Comparison of ENCODE assay signal across 10 cellular contexts in the genomic region with DNA sequence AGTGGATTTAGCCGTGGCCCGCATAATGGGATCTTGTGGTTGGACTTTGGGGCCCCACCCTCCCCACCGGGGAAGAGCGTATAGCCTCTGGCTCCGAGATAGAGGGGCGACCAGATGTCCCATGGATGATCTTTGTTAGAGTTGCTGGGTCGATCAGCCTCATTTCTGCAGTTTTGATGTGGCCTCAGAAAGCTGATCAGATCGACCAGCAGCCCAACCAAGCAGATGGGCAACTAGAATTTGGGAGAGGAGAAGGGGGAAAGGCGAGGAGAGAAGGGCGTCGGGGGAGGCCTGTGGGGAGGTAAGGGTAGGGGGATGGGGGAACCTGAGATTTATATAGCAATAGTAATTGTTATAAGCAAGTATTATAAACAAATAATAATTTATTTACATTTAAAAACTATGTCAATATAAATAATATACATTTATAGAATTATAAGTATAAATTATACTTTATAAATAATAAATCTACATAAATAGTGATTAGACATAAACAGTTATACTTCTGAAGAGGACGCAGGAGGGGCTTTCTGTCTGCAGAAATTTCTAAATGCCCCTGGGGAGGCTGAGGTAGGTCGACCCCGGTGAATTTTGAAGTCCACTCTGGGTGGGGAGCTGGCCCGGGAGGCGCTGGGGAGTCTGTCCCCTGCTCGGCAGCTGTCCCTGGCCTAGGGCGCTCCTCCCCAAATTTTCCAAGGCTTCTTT.
A peak's percentile ranks its signal among the peaks of the same experiment; 100 is the strongest.
DNase-seq lines count a peak whose midpoint lies in the region; ATAC-seq, FAIRE-seq and TF ChIP-seq lines count a peak whose summit lies in the region.
"Had no signal": no experiment of that assay in that cellular context is flagged by ENCODE, and none has a peak within 500 bp of the region (broad histone marks: within the 10 kb centered on the region; RNA-seq: fewer than 3 reads in every experiment).

No MANE protein-coding gene starts in this region.

- TF ChIP-seq EP300 in K562 (IDR thresholded peaks at IDR 0.05; ENCODE audit: low read length), result no peak

- in situ Hi-C loops in K562 (cut with MboI), result loop anchor here (5.0 to 10.0 kb wide), 2 partner anchors 50 to 238 kb away; no protein-coding TSS in a partner anchor

- peak overlapping the region; percentile 83 for H2AFZ ChIP-seq in K562 (ENCODE audit: low read depth, low read length)

- no peak overlapping the region for H3K4me3 ChIP-seq in K562

- no peaks in the 10 kb centered on the region for H3K79me2 ChIP-seq in K562 (ENCODE audit: control insufficient read depth, insufficient read depth, low read length)

- no peaks in the 10 kb centered on the region for H3K27me3 ChIP-seq in K562 (ENCODE audit: control insufficient read depth in 2 of 2, insufficient read depth in 2 of 2, low read length in 2 of 2)
- H3K27me3 ChIP-seq: breast epithelium had no signal

- intact Hi-C loops in K562 (cut with micrococcal nuclease), result loop anchor here (5.0 kb wide), 1 partner anchor 385 kb away; a partner anchor contains a TSS

- peak overlapping the region; percentile 80 to 86 for H3K4me3 Mint-ChIP-seq in stimulated activated naive CD8-positive, alpha-beta T cell treated with anti-CD3 and anti-CD28 coated beads, Interleukin-15, amount 100 ng/mL, for 72 hours
- peak overlapping the region; percentile 45 for H3K4me3 Mint-ChIP-seq in mesothelial cell of epicardium

- no peak for TF ChIP-seq RAD21 in K562 (CRISPR knock-in tag; conservative IDR thresholded peaks at IDR 0.05 in 1 of 2, IDR thresholded peaks at IDR 0.05 in 1 of 2)

- FAIRE-seq in K562 (lab: Jason Lieb, UNC), result no peak

- no TSS peak for BruUV-seq in K562 (replicated peaks; lab: Mats Ljungman, UMichigan)

- no peak for DNase-seq in stimulated activated naive CD8-positive, alpha-beta T cell treated with anti-CD3 and anti-CD28 coated beads, Interleukin-15, amount 100 ng/mL, for 72 hours
- DNase-seq in stimulated activated naive CD8-positive, alpha-beta T cell treated with anti-CD3 and anti-CD28 coated beads, Interleukin-15, Interleukin-2, amounts not matched to agents 100 U/mL and 50 U/mL, for 24 hours, result no peak
- DNase-seq in K562 (ENCODE audit: extremely low read depth in 1 of 4, low spot score in 3 of 4) (no peak), mesothelial cell of epicardium (ENCODE audit: low spot score in 2 of 2, unreplicated experiment in 2 of 2) (no peak), ureter (ENCODE audit: low spot score) (peak; percentile 41), NCI-H345 (lab: John Stamatoyannopoulos, UW) (no peak), NCI-H446 (lab: John Stamatoyannopoulos, UW) (no peak)
- DNase-seq: KG1 had no signal

- ATAC-seq in stimulated activated naive CD8-positive, alpha-beta T cell treated with anti-CD3 and anti-CD28 coated beads, Interleukin-15, amount 100 ng/mL, for 72 hours, result no peak
- ATAC-seq in stimulated activated naive CD8-positive, alpha-beta T cell treated with anti-CD3 and anti-CD28 coated beads, Interleukin-15, Interleukin-2, amounts not matched to agents 100 U/mL and 50 U/mL, for 24 hours, result no peak
- ATAC-seq in K562 (peak; percentile 57), HG02973 (IDR thresholded peaks at IDR 0.05; ENCODE audit: unreplicated experiment) (no peak)

- H3K36me3 ChIP-seq in K562 (ENCODE audit: control insufficient read depth, insufficient read depth, low read length), result no peaks in the 10 kb centered on the region
- H3K36me3 ChIP-seq: breast epithelium had no signal

- peak overlapping the region in 1 of 2 experiments; percentile 79; a peak in 2 of 4 replicates for H3K9ac ChIP-seq in K562 (ENCODE audit: insufficient read depth in 1 of 2, low read depth in 2 of 2, low read length in 2 of 2)

- H3K27ac Mint-ChIP-seq in stimulated activated naive CD8-positive, alpha-beta T cell treated with anti-CD3 and anti-CD28 coated beads, Interleukin-15, amount 100 ng/mL, for 72 hours, result peak overlapping the region in 1 of 2 donors; percentile 57
- no peak overlapping the region for H3K27ac Mint-ChIP-seq in mesothelial cell of epicardium

- peaks cover 54% of the 10 kb centered on the region for H3K27me3 Mint-ChIP-seq in stimulated activated naive CD8-positive, alpha-beta T cell treated with anti-CD3 and anti-CD28 coated beads, Interleukin-15, amount 100 ng/mL, for 72 hours
- peaks cover 49% of the 10 kb centered on the region for H3K27me3 Mint-ChIP-seq in mesothelial cell of epicardium (ENCODE audit: low read depth)

- H3K9me3 Mint-ChIP-seq in stimulated activated naive CD8-positive, alpha-beta T cell treated with anti-CD3 and anti-CD28 coated beads, Interleukin-15, amount 100 ng/mL, for 72 hours, result no peaks in the 10 kb centered on the region
- no peaks in the 10 kb centered on the region for H3K9me3 Mint-ChIP-seq in mesothelial cell of epicardium

- TF ChIP-seq CTCF in K562 (IDR thresholded peaks at IDR 0.05 in 2 of 3, conservative IDR thresholded peaks at IDR 0.05 in 1 of 3; ENCODE audit: insufficient read depth in 2 of 3, low read depth in 1 of 3, low read length in 3 of 3) (no peak), mesothelial cell of epicardium (IDR thresholded peaks at IDR 0.05; ENCODE audit: unreplicated experiment) (no peak)

- H3K9me1 ChIP-seq in K562 (ENCODE audit: control insufficient read depth, insufficient read depth, low read length), result no peaks in the 10 kb centered on the region

- H3K9me3 ChIP-seq in K562 (replicated peaks; ENCODE audit: control insufficient read depth, insufficient read depth, low read depth, low read length), result no peaks in the 10 kb centered on the region
- H3K9me3 ChIP-seq: breast epithelium had no signal

- H3K4me1 ChIP-seq in K562 (replicated peaks in 1 of 2; ENCODE audit: control insufficient read depth in 2 of 2, insufficient read depth in 2 of 2, low read length in 2 of 2), result peaks cover 0 to 15% of the 10 kb centered on the region in 2 experiments; a peak in 2 of 5 replicates
- H3K4me1 ChIP-seq: breast epithelium had no signal

- no peaks in the 10 kb centered on the region for H3K36me3 Mint-ChIP-seq in mesothelial cell of epicardium

- POLR2A ChIA-PET in K562 (lab: Yijun Ruan, JAX), result interaction anchor here (0.6 to 1.7 kb wide), 4 partner anchors 11 to 71 kb away, joined by 3 to 7 read pairs (median 3); no protein-coding TSS in a partner anchor

- CTCF ChIA-PET in K562 (lab: Yijun Ruan, JAX; ENCODE audit: low intra/inter-chr PET ratio), result interaction anchor here (0.8 to 1.2 kb wide), 2 partner anchors 55 kb away, joined by 3 read pairs; no protein-coding TSS in a partner anchor

- H4K20me1 ChIP-seq in K562 (replicated peaks; ENCODE audit: control insufficient read depth, insufficient read depth, low read length), result no peaks in the 10 kb centered on the region

- 31% methylated on average over 15 of the region's 18 CpGs for WGBS in K562 (ENCODE audit: insufficient coverage, low coverage, missing lambda C conversion rate)

- H3K4me1 Mint-ChIP-seq in stimulated activated naive CD8-positive, alpha-beta T cell treated with anti-CD3 and anti-CD28 coated beads, Interleukin-15, amount 100 ng/mL, for 72 hours, result peaks cover 17% of the 10 kb centered on the region
- peaks cover 12% of the 10 kb centered on the region for H3K4me1 Mint-ChIP-seq in mesothelial cell of epicardium

- no peak overlapping the region for H3K27ac ChIP-seq in K562 (ENCODE audit: extremely low read depth, low read depth, low read length)
- H3K27ac ChIP-seq: breast epithelium had no signal

- H3K4me2 ChIP-seq in K562 (ENCODE audit: insufficient read depth, low read length), result peak overlapping the region; percentile 56

- no peak for TF ChIP-seq POLR2A in K562 (conservative IDR thresholded peaks at IDR 0.05)

TF ChIP-seq in K562, 482 proteins besides CTCF, POLR2A, EP300 and RAD21:
- no peak for TF ChIP-seq KDM2B (CRISPR knock-in tag; IDR thresholded peaks at IDR 0.05)
- TF ChIP-seq, protein P1, sequence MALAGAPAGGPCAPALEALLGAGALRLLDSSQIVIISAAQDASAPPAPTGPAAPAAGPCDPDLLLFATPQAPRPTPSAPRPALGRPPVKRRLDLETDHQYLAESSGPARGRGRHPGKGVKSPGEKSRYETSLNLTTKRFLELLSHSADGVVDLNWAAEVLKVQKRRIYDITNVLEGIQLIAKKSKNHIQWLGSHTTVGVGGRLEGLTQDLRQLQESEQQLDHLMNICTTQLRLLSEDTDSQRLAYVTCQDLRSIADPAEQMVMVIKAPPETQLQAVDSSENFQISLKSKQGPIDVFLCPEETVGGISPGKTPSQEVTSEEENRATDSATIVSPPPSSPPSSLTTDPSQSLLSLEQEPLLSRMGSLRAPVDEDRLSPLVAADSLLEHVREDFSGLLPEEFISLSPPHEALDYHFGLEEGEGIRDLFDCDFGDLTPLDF (CRISPR knock-in tag; IDR thresholded peaks at IDR 0.05), result no peak
- no peak for TF ChIP-seq HSF4 (CRISPR knock-in tag; IDR thresholded peaks at IDR 0.05; ENCODE audit: borderline replicate concordance)
- no peak for TF ChIP-seq TAF1 (IDR thresholded peaks at IDR 0.05; ENCODE audit: control insufficient read depth, extremely low read depth, insufficient read depth, low read length, severe bottlenecking)
- TF ChIP-seq HDAC3 (IDR thresholded peaks at IDR 0.05; ENCODE audit: borderline replicate concordance, partially characterized antibody), result no peak
